Comparison of ENCODE assay signal across 16 cellular contexts in the genomic region with DNA sequence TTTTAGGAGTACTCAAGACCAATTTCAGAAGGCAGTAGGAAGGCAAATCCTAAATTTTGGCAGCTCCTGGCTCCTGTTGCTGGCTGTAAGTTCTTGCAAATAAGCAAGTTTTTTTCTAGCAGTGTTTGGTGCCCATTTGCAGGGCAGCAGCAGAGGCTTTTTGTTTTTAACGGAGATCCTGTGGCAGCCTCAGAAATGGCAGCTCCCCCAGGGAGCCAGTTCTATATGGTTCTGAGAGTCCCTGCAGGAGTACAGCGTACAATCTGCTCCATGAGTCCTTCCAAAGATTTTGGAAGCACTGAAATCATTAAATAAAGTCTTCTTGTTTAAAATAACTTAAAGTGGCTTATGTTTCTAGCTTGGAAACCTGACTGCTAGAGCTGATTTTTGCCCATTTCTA.
A peak's percentile ranks its signal among the peaks of the same experiment; 100 is the strongest.
DNase-seq lines count a peak whose midpoint lies in the region; ATAC-seq and TF ChIP-seq lines count a peak whose summit lies in the region.
"Had no signal": no experiment of that assay in that cellular context is flagged by ENCODE, and none has a peak within 500 bp of the region (broad histone marks: within the 10 kb centered on the region; RNA-seq: fewer than 3 reads in every experiment).

No MANE protein-coding gene starts in this region.

- H3K4me3 ChIP-seq in osteoblast (ENCODE audit: insufficient read depth, low read length) (no peak overlapping the region), aorta (ENCODE audit: low read length in 2 of 2) (no peak overlapping the region), breast epithelium (no peak overlapping the region)
- H3K4me3 ChIP-seq: BLaER1, GM12878 had no signal

- intact Hi-C loops in aorta (cut with DNase I) = no loop called here
- intact Hi-C loops in breast epithelium (cut with DNase I; ENCODE audit: low total_unique reads) = no loop called here

- H3K27ac ChIP-seq in osteoblast (ENCODE audit: low read depth, low read length) (no peak overlapping the region), aorta (ENCODE audit: low read depth in 1 of 2, low read length in 2 of 2) (no peak overlapping the region), breast epithelium (no peak overlapping the region)
- H3K27ac ChIP-seq: BLaER1, HL-60 had no signal

- H3K4me2 ChIP-seq in osteoblast (ENCODE audit: insufficient read depth, low read length) = no peak overlapping the region
- H3K4me2 ChIP-seq: BLaER1 had no signal

- H3K9me3 Mint-ChIP-seq in chondrocyte (ENCODE audit: low read depth) = peaks cover 8% of the 10 kb centered on the region

- H3K4me1 ChIP-seq in osteoblast (ENCODE audit: insufficient read depth, low read length) (no peaks in the 10 kb centered on the region), aorta (ENCODE audit: control insufficient read depth in 1 of 2, insufficient read depth in 2 of 2, low read length in 2 of 2) (no peaks in the 10 kb centered on the region), breast epithelium (no peaks in the 10 kb centered on the region)
- H3K4me1 ChIP-seq: BLaER1 had no signal

- ATAC-seq in aorta (ENCODE audit: low FRiP score) = no peak
- ATAC-seq: GM12878 had no signal

- TF ChIP-seq CTCF in osteoblast (IDR thresholded peaks at IDR 0.05; ENCODE audit: extremely low read depth, low read depth, low read length) = no peak
- TF ChIP-seq CTCF in chondrocyte (IDR thresholded peaks at IDR 0.05) = no peak
- TF ChIP-seq CTCF in breast epithelium (IDR thresholded peaks at IDR 0.05) = no peak

- DNase-seq in G401 (ENCODE audit: low spot score) = peak; percentile 10
- peak; percentile 79 for DNase-seq in NCI-H446 treated with DMSO at 0.1 percent for 48 hours (lab: John Stamatoyannopoulos, UW)
- DNase-seq in cerebellum (ENCODE audit: low spot score) = peak; percentile 2
- peak; percentile 1 for DNase-seq in osteoblast (ENCODE audit: insufficient read length, low spot score, missing footprints)
- DNase-seq in chondrocyte (ENCODE audit: low spot score) = no peak
- DNase-seq in aorta = no peak
- no peak for DNase-seq in breast epithelium (ENCODE audit: low spot score in 2 of 2)
- DNase-seq: 8988T; Calu3; CD4-positive, alpha-beta memory T cell; DMS79 treated with DMSO at 0.1 percent for 48 hours; HCEC 1CT had no signal

- no peaks in the 10 kb centered on the region for H3K27me3 ChIP-seq in osteoblast (ENCODE audit: insufficient read depth, low read length)
- H3K27me3 ChIP-seq in aorta (ENCODE audit: control insufficient read depth in 1 of 2, insufficient read depth in 2 of 2, low read length in 1 of 2) = no peaks in the 10 kb centered on the region
- H3K27me3 ChIP-seq in breast epithelium = no peaks in the 10 kb centered on the region
- H3K27me3 ChIP-seq: BLaER1 had no signal

- no peak overlapping the region for H2AFZ ChIP-seq in osteoblast (ENCODE audit: low read length)

- H3K9me3 ChIP-seq in osteoblast (ENCODE audit: low read depth, low read length) = no peaks in the 10 kb centered on the region
- H3K9me3 ChIP-seq in aorta (ENCODE audit: control insufficient read depth, low read length) = peaks cover 2% of the 10 kb centered on the region
- no peaks in the 10 kb centered on the region for H3K9me3 ChIP-seq in breast epithelium
- H3K9me3 ChIP-seq: BLaER1 had no signal

- no peaks in the 10 kb centered on the region for H3K4me1 Mint-ChIP-seq in chondrocyte (ENCODE audit: low read depth)
- H3K4me1 Mint-ChIP-seq: CD14-positive monocyte; CD4-positive, alpha-beta memory T cell had no signal

- TF ChIP-seq POLR2A in breast epithelium (IDR thresholded peaks at IDR 0.05) = no peak

- H4K20me1 ChIP-seq in osteoblast (ENCODE audit: insufficient read depth, low read length) = no peaks in the 10 kb centered on the region
- H4K20me1 ChIP-seq: BLaER1 had no signal

- no peaks in the 10 kb centered on the region for H3K36me3 Mint-ChIP-seq in chondrocyte (ENCODE audit: low read depth)
- H3K36me3 Mint-ChIP-seq: CD14-positive monocyte; CD4-positive, alpha-beta memory T cell had no signal

- H3K36me3 ChIP-seq in osteoblast (ENCODE audit: insufficient read depth, low read length) = no peaks in the 10 kb centered on the region
- H3K36me3 ChIP-seq in aorta (ENCODE audit: control insufficient read depth in 1 of 2, insufficient read depth in 2 of 2, low read length in 1 of 2) = no peaks in the 10 kb centered on the region
- H3K36me3 ChIP-seq in breast epithelium = no peaks in the 10 kb centered on the region
- H3K36me3 ChIP-seq: BLaER1 had no signal

- no peak overlapping the region for H3K27ac Mint-ChIP-seq in chondrocyte (ENCODE audit: unreplicated experiment)
- H3K27ac Mint-ChIP-seq: CD14-positive monocyte; CD4-positive, alpha-beta memory T cell had no signal

- H3K4me3 Mint-ChIP-seq in chondrocyte (ENCODE audit: unreplicated experiment) = no peak overlapping the region
- H3K4me3 Mint-ChIP-seq: CD14-positive monocyte; CD4-positive, alpha-beta memory T cell had no signal

- H3K27me3 Mint-ChIP-seq in chondrocyte (ENCODE audit: low read depth) = no peaks in the 10 kb centered on the region
- H3K27me3 Mint-ChIP-seq: CD4-positive, alpha-beta memory T cell had no signal

- in situ Hi-C loops in G401 (cut with HindIII; ENCODE audit: low sequenced_read_pairs) = no loop called here

- H3K79me2 ChIP-seq in osteoblast (ENCODE audit: insufficient read depth, low read length) = no peaks in the 10 kb centered on the region

- 21 to 39% methylated on average over 2 of the region's 2 CpGs for WGBS in aorta, 2 donors

Comparison
In these comparisons a context has a peak if more than half of its experiments do, and no peak if none do; other contexts are left out.
1. DNase-seq: peak in G401 (single experiment), NCI-H446 treated with DMSO at 0.1 percent for 48 hours (single experiment), cerebellum (single experiment) and osteoblast (single experiment); none in chondrocyte (single experiment), aorta (0 of 2) and breast epithelium (0 of 2).